In genomic region chr17:30104575-30105339, GRCh38 we compare ENCODE assay signal across 8 cellular contexts. TPM values are rescaled to one million over a fixed set of nuclear protein-coding genes. Genes with fewer than 3 reads are reported as not detected.
DNase-seq lines count a peak whose midpoint lies in the region; ATAC-seq and TF ChIP-seq lines count a peak whose summit lies in the region.

No MANE protein-coding gene starts in this region.

- BruUV-seq in OCI-LY7 (replicated peaks; lab: Mats Ljungman, UMichigan) = no TSS peak

- no peaks in the 10 kb centered on the region for H3K79me2 ChIP-seq in OCI-LY7 (ENCODE audit: insufficient read depth, low read depth, low read length)

- POLR2A ChIA-PET in OCI-LY7 (lab: Charles Lee) = interaction anchor here (0.6 to 1.3 kb wide), 7 partner anchors 9 to 1458 kb away, joined by 3 to 10 read pairs (median 3); no protein-coding TSS in a partner anchor

- no peak overlapping the region for H3K27ac ChIP-seq in OCI-LY7 (ENCODE audit: low read depth, low read length, poor library complexity, severe bottlenecking)

- H3K4me3 ChIP-seq in OCI-LY7 (ENCODE audit: low read depth, low read length, poor library complexity, severe bottlenecking) = peak overlapping the region; percentile 57

- no peaks in the 10 kb centered on the region for H3K36me3 ChIP-seq in OCI-LY7 (ENCODE audit: insufficient read depth, low read length)

- ATAC-seq in esophagus mucosa (peak; percentile 89), HG03460 (IDR thresholded peaks at IDR 0.05; ENCODE audit: unreplicated experiment) (no peak)

- peak overlapping the region; percentile 59 for H3K4me2 ChIP-seq in OCI-LY7 (ENCODE audit: low read length)

- no peaks in the 10 kb centered on the region for H3K4me1 ChIP-seq in OCI-LY7 (ENCODE audit: insufficient read depth, low read length, poor library complexity, severe bottlenecking)

- no peaks in the 10 kb centered on the region for H3K9me3 ChIP-seq in OCI-LY7 (ENCODE audit: low read length)

- TF ChIP-seq CTCF in GM12801 (IDR thresholded peaks at IDR 0.05; ENCODE audit: extremely low read depth, insufficient read length) (peak; percentile 68), OCI-LY7 (conservative IDR thresholded peaks at IDR 0.05; ENCODE audit: low read length) (peak; percentile 99)

- peak overlapping the region; percentile 74 for H2AFZ ChIP-seq in OCI-LY7 (ENCODE audit: low read length)

- no peaks in the 10 kb centered on the region for H3K9me2 ChIP-seq in OCI-LY7 (ENCODE audit: insufficient read depth, low read length)

- intact Hi-C loops in OCI-LY7 (cut with micrococcal nuclease; ENCODE audit: unreplicated experiment) = loop anchor here (1.0 to 10.0 kb wide), 3 partner anchors 130 to 232 kb away; partner anchors contain the start of gene SLC6A4

- CTCF ChIA-PET in OCI-LY7 (lab: Charles Lee; ENCODE audit: unreplicated experiment) = interaction anchor here (0.8 to 1.9 kb wide), 5 partner anchors 9 to 232 kb away, joined by 4 to 10 read pairs (median 5); no protein-coding TSS in a partner anchor

- H4K20me1 ChIP-seq in OCI-LY7 (ENCODE audit: insufficient read depth, low read length) = no peaks in the 10 kb centered on the region

- DNase-seq in HuH-7.5 (ENCODE audit: low spot score) = peak; percentile 44
- DNase-seq in OCI-LY7 (ENCODE audit: low spot score) = peak; percentile 86
- peak; percentile 66 for DNase-seq in activated T-cell treated with anti-CD3 and anti-CD28 coated beads for 24 hours (ENCODE audit: low read depth)
- DNase-seq in mucosa of gallbladder (ENCODE audit: low spot score) = peak; percentile 84
- DNase-seq in stimulated activated CD8-positive, alpha-beta memory T cell treated with anti-CD3 and anti-CD28 coated beads, Interleukin-4, amount 100 ng/mL, for 24 hours (ENCODE audit: low read depth) = peak; percentile 59

RNA-seq across cellular contexts. Expression of gene NSRP1, which starts 11.9 kb away (rescaled TPM):
- 18.6 and 26.1 TPM in 2 replicates for total RNA-seq in OCI-LY7 (2014; rRNA removed; shearing (Covaris generic))
- total RNA-seq in OCI-LY7 (2022) = 43.5 and 44.1 TPM in 2 replicates
- 20.0 TPM for total RNA-seq in esophagus mucosa
- total RNA-seq in mucosa of gallbladder = 23.1 TPM
